ENCODE assay signal across 14 cellular contexts in genomic region chr9:92846662-92847145, GRCh38. TPM values are rescaled to one million over a fixed set of nuclear protein-coding genes. Genes with fewer than 3 reads are reported as not detected.
DNase-seq lines count a peak whose midpoint lies in the region; ATAC-seq and TF ChIP-seq lines count a peak whose summit lies in the region.
"Had no signal": no experiment of that assay in that cellular context is flagged by ENCODE, and none has a peak within 500 bp of the region (broad histone marks: within the 10 kb centered on the region; RNA-seq: fewer than 3 reads in every experiment).

No MANE protein-coding gene starts in this region.

- H3K4me3 ChIP-seq in GM23248 = no peak overlapping the region
- H3K4me3 ChIP-seq in adipocyte (ENCODE audit: low read length) = peak overlapping the region; percentile 64
- no peak overlapping the region for H3K4me3 ChIP-seq in fibroblast of mammary gland (ENCODE audit: control insufficient read depth, low read depth, low read length)
- peak overlapping the region; percentile 16 for H3K4me3 ChIP-seq in smooth muscle cell

- no peaks in the 10 kb centered on the region for H3K27me3 ChIP-seq in GM23248 (replicated peaks; ENCODE audit: insufficient read depth)
- no peaks in the 10 kb centered on the region for H3K27me3 ChIP-seq in adipocyte (replicated peaks; ENCODE audit: control insufficient read depth, insufficient read depth, low read length)
- no peaks in the 10 kb centered on the region for H3K27me3 ChIP-seq in smooth muscle cell (ENCODE audit: low read depth)
- H3K27me3 ChIP-seq: BE2C had no signal

- H3K79me2 ChIP-seq in GM23248 (ENCODE audit: insufficient read depth) = no peaks in the 10 kb centered on the region
- no peaks in the 10 kb centered on the region for H3K79me2 ChIP-seq in smooth muscle cell (ENCODE audit: low read depth)

- no peak for TF ChIP-seq CTCF in fibroblast of mammary gland (conservative IDR thresholded peaks at IDR 0.05; ENCODE audit: control insufficient read depth, insufficient read depth, low read depth, low read length)
- no peak for TF ChIP-seq CTCF in smooth muscle cell (IDR thresholded peaks at IDR 0.05; ENCODE audit: borderline replicate concordance, insufficient read depth, poor library complexity, severe bottlenecking)

- H3K36me3 ChIP-seq in GM23248 (ENCODE audit: low read depth) (peaks cover 80% of the 10 kb centered on the region), adipocyte (ENCODE audit: control insufficient read depth, insufficient read depth, low read length, severe bottlenecking) (peaks cover 67% of the 10 kb centered on the region), smooth muscle cell (ENCODE audit: low read depth) (peaks cover 70% of the 10 kb centered on the region)

- H3K9me3 ChIP-seq in GM23248 (ENCODE audit: low read depth) (peaks cover 20% of the 10 kb centered on the region), adipocyte (ENCODE audit: control insufficient read depth, low read length) (peaks cover 90% of the 10 kb centered on the region), smooth muscle cell (replicated peaks; ENCODE audit: low read depth) (peaks cover 71% of the 10 kb centered on the region)
- H3K9me3 ChIP-seq: BE2C had no signal

- H3K4me2 ChIP-seq in GM23248 (ENCODE audit: unreplicated experiment) (no peak overlapping the region), smooth muscle cell (no peak overlapping the region)

- no peak for ATAC-seq in HG03520 (IDR thresholded peaks at IDR 0.05; ENCODE audit: unreplicated experiment)
- ATAC-seq: PC-3 had no signal

- H3K9ac ChIP-seq in GM23248 (no peak overlapping the region), adipocyte (ENCODE audit: low read length) (no peak overlapping the region), smooth muscle cell (ENCODE audit: low read depth) (no peak overlapping the region)

- DNase-seq in GM23248 (peak; percentile 1), adipocyte (ENCODE audit: low read depth) (no peak), fibroblast of mammary gland (ENCODE audit: low read depth) (peak; percentile 8), smooth muscle cell (lab: John Stamatoyannopoulos, UW; ENCODE audit: unreplicated experiment) (no peak), SW480 (ENCODE audit: low spot score) (no peak), substantia nigra (lab: John Stamatoyannopoulos, UW) (no peak)
- DNase-seq: BE2C; CD8-positive, alpha-beta memory T cell; H7; NCI-H1048; NCI-H2107; NCI-H446; PC-3 had no signal

- no peaks in the 10 kb centered on the region for H4K20me1 ChIP-seq in GM23248 (ENCODE audit: insufficient read depth)
- no peaks in the 10 kb centered on the region for H4K20me1 ChIP-seq in smooth muscle cell (ENCODE audit: low read depth)

- no peaks in the 10 kb centered on the region for H3F3A ChIP-seq in GM23248 (ENCODE audit: insufficient read depth)
- H3F3A ChIP-seq in smooth muscle cell (ENCODE audit: low read depth) = no peaks in the 10 kb centered on the region

- no peaks in the 10 kb centered on the region for H3K4me1 ChIP-seq in GM23248 (ENCODE audit: insufficient read depth)
- no peaks in the 10 kb centered on the region for H3K4me1 ChIP-seq in adipocyte (ENCODE audit: control insufficient read depth, insufficient read depth, low read length)
- no peaks in the 10 kb centered on the region for H3K4me1 ChIP-seq in smooth muscle cell (ENCODE audit: low read depth)
- H3K4me1 ChIP-seq: BE2C had no signal

- H2AFZ ChIP-seq in GM23248 (no peak overlapping the region), smooth muscle cell (ENCODE audit: low read depth) (no peak overlapping the region)

- no peak overlapping the region for H3K27ac ChIP-seq in GM23248
- H3K27ac ChIP-seq in smooth muscle cell (ENCODE audit: low read depth) = no peak overlapping the region
- H3K27ac ChIP-seq in substantia nigra (ENCODE audit: low read depth, low read length, poor library complexity, severe bottlenecking) = no peak overlapping the region

- no peaks in the 10 kb centered on the region for H3K9me2 ChIP-seq in GM23248 (ENCODE audit: insufficient read depth)

- WGBS in GM23248 (ENCODE audit: low coverage in 1 of 2, low lambda C conversion rate in 2 of 2, missing lambda C conversion rate in 2 of 2), 2 experiments = 92 to 100% methylated on average over 1 of the region's 1 CpG
- WGBS in smooth muscle cell (ENCODE audit: low lambda C conversion rate) = 96% methylated on average over 1 of the region's 1 CpG

- in situ Hi-C loops in GM23248 (cut with MboI) = no loop called here

RNA-seq across cellular contexts. Expression of gene ZNF484, which starts 31.1 kb away (rescaled TPM):
- 5.9 and 6.9 TPM in 2 replicates for total RNA-seq in GM23248 (2014; rRNA removed; shearing (Covaris generic))
- polyA plus RNA-seq in GM23248 (2016; fragmentation: Nextera tagmentation; extraction: Ambion mirVana) (2.8 and 3.1 TPM in 2 replicates), smooth muscle cell (2.3 and 3.7 TPM in 2 replicates)
- total RNA-seq in smooth muscle cell = 12.9 and 20.7 TPM in 2 replicates

Comparison
In these comparisons a context has a peak if more than half of its experiments do, and no peak if none do; other contexts are left out.
1. DNase-seq: peak in GM23248 (single experiment) and fibroblast of mammary gland (single experiment); none in adipocyte (single experiment), smooth muscle cell (single experiment), SW480 (single experiment) and substantia nigra (0 of 49).
2. H3K4me3 ChIP-seq: peak in adipocyte (single experiment) and smooth muscle cell (single experiment); none in GM23248 (single experiment) and fibroblast of mammary gland (single experiment).